27 cellular contexts compared by ENCODE assay signal in genomic region chr7:153397459-153397858, GRCh38.
"Had no signal": no experiment of that assay in that cellular context is flagged by ENCODE, and none has a peak within 500 bp of the region (broad histone marks: within the 10 kb centered on the region; RNA-seq: fewer than 3 reads in every experiment).

No MANE protein-coding gene starts in this region.

- H3K27ac ChIP-seq: stomach, suprapubic skin, testis, thoracic aorta, thyroid gland, tibial artery, tibial nerve, transverse colon, upper lobe of left lung, upper lobe of right lung, uterus, vagina had no signal

- H3K36me3 ChIP-seq: stomach, suprapubic skin, thoracic aorta, thyroid gland, tibial artery, tibial nerve, transverse colon, upper lobe of left lung, upper lobe of right lung, uterus, vagina had no signal

- H3K27me3 ChIP-seq: stomach, suprapubic skin, testis, thyroid gland, tibial artery, tibial nerve, transverse colon, upper lobe of left lung, upper lobe of right lung, uterus, vagina had no signal

- H3K9me3 ChIP-seq: suprapubic skin, testis, thoracic aorta, thyroid gland, tibial artery, transverse colon, uterus, vagina had no signal

- FAIRE-seq: urothelium cell line had no signal

- H3K4me1 ChIP-seq: stomach, suprapubic skin, testis, tibial artery, tibial nerve, transverse colon, upper lobe of left lung, upper lobe of right lung, uterus, vagina had no signal

- DNase-seq: stimulated activated CD4-positive, alpha-beta T cell treated with anti-CD3 and anti-CD28 coated beads, Interleukin-2, amount 100 ng/mL, for 48 hours; stimulated activated CD4-positive, alpha-beta T cell treated with anti-CD3 and anti-CD28 coated beads, Interleukin-4, amount 100 ng/mL, for 1 hour; stimulated activated CD4-positive, alpha-beta T cell treated with anti-CD3 and anti-CD28 coated beads, Interleukin-4, amount 100 ng/mL, for 24 hours; stimulated activated CD4-positive, alpha-beta T cell treated with anti-CD3 and anti-CD28 coated beads, Interleukin-4, amount 100 ng/mL, for 4 hours; stimulated activated CD8-positive, alpha-beta memory T cell treated with anti-CD3 and anti-CD28 coated beads, Interleukin-4, amount 100 ng/mL, for 48 hours; stimulated activated naive B cell treated with anti-CD40 and anti-IgM and Interleukin-4, amounts not matched to agents 10 μg/mL and 1 μg/mL and 100 μg/mL, for 72 hours; stimulated activated naive CD4-positive, alpha-beta T cell; stimulated activated naive CD4-positive, alpha-beta T cell treated with Interleukin-2 at 50 U/mL for 16 hours; stimulated activated naive CD8-positive, alpha-beta T cell treated with anti-CD3 and anti-CD28 coated beads, Interleukin-15, amount 100 ng/mL, for 72 hours; stimulated activated naive CD8-positive, alpha-beta T cell treated with anti-CD3 and anti-CD28 coated beads, Interleukin-15, Interleukin-2, amounts not matched to agents 100 U/mL and 50 U/mL, for 24 hours; stomach; substantia nigra; testis; thyroid gland; tibial artery; transverse colon; trophoblast cell; upper lobe of left lung; upper lobe of right lung; uterus had no signal

- H3K4me3 ChIP-seq: stomach, suprapubic skin, testis, thoracic aorta, thyroid gland, tibial artery, tibial nerve, transverse colon, upper lobe of left lung, upper lobe of right lung, uterus, vagina had no signal

- ATAC-seq: stimulated activated effector memory CD8-positive, alpha-beta T cell treated with anti-CD3 and anti-CD28 coated beads, Interleukin-12 subunit alpha, Interleukin-12 subunit beta, amount 100 ng/mL, for 72 hours; stimulated activated memory B cell treated with anti-CD40 and anti-IgM and Interleukin-4, amounts not matched to agents 10 μg/mL and 1 μg/mL and 100 μg/mL, for 72 hours; stimulated activated naive B cell treated with anti-CD40 and anti-IgM and Interleukin-4, amounts not matched to agents 10 μg/mL and 1 μg/mL and 100 μg/mL, for 72 hours; stimulated activated naive CD8-positive, alpha-beta T cell treated with anti-CD3 and anti-CD28 coated beads, Interleukin-15, amount 100 ng/mL, for 72 hours; stimulated activated naive CD8-positive, alpha-beta T cell treated with anti-CD3 and anti-CD28 coated beads, Interleukin-15, Interleukin-2, amounts not matched to agents 100 U/mL and 50 U/mL, for 24 hours; upper lobe of right lung had no signal
